Comparison of ENCODE assay signal across 22 cellular contexts in genomic region chr14:102171173-102172020, GRCh38. TPM values are rescaled to one million over a fixed set of nuclear protein-coding genes. Genes with fewer than 3 reads are reported as not detected.
A peak's percentile ranks its signal among the peaks of the same experiment; 100 is the strongest.
DNase-seq lines count a peak whose midpoint lies in the region; ATAC-seq and TF ChIP-seq lines count a peak whose summit lies in the region.
"Had no signal": no experiment of that assay in that cellular context is flagged by ENCODE, and none has a peak within 500 bp of the region (broad histone marks: within the 10 kb centered on the region; RNA-seq: fewer than 3 reads in every experiment).

No MANE protein-coding gene starts in this region.

- no peak for TF ChIP-seq POLR2A in Peyer's patch (IDR thresholded peaks at IDR 0.05)
- TF ChIP-seq POLR2A in lower leg skin (IDR thresholded peaks at IDR 0.05), result no peak

- H3K27ac ChIP-seq in GM23248 (no peak overlapping the region), endodermal cell (ENCODE audit: low read depth, low read length) (no peak overlapping the region), GM23338 (ENCODE audit: low read depth) (no peak overlapping the region), Peyer's patch (no peak overlapping the region)
- H3K27ac ChIP-seq: epithelial cell of prostate, gastroesophageal sphincter, suprapubic skin had no signal

- H3K4me3 Mint-ChIP-seq in endodermal cell (no peak overlapping the region), GM23338 (no peak overlapping the region)
- H3K4me3 Mint-ChIP-seq: naive thymus-derived CD8-positive, alpha-beta T cell had no signal

- H3K4me2 ChIP-seq in GM23248 (ENCODE audit: unreplicated experiment) (no peak overlapping the region), GM23338 (no peak overlapping the region)

- H3K4me1 ChIP-seq in GM23248 (ENCODE audit: insufficient read depth) (no peaks in the 10 kb centered on the region), endodermal cell (ENCODE audit: control insufficient read depth, insufficient read depth, low read length) (no peaks in the 10 kb centered on the region), GM23338 (ENCODE audit: insufficient read depth) (peaks cover 2% of the 10 kb centered on the region; the same call in 1 of the 2 replicates), Peyer's patch (no peaks in the 10 kb centered on the region)

- H3K27me3 Mint-ChIP-seq in endodermal cell (ENCODE audit: insufficient read depth) (no peaks in the 10 kb centered on the region), GM23338 (ENCODE audit: insufficient read depth, low read depth, poor library complexity) (no peaks in the 10 kb centered on the region)
- H3K27me3 Mint-ChIP-seq: naive thymus-derived CD8-positive, alpha-beta T cell; progenitor cell of endocrine pancreas had no signal

- H3K9me2 ChIP-seq in GM23248 (ENCODE audit: insufficient read depth), result no peaks in the 10 kb centered on the region
- no peaks in the 10 kb centered on the region for H3K9me2 ChIP-seq in GM23338 (ENCODE audit: insufficient read depth)

- no peak for ATAC-seq in GM23338
- ATAC-seq: gastroesophageal sphincter; naive thymus-derived CD8-positive, alpha-beta T cell had no signal

- H3K9me3 ChIP-seq in GM23248 (ENCODE audit: low read depth) (no peaks in the 10 kb centered on the region), endodermal cell (ENCODE audit: control insufficient read depth, low read length) (no peaks in the 10 kb centered on the region), Peyer's patch (no peaks in the 10 kb centered on the region)
- H3K9me3 ChIP-seq: gastroesophageal sphincter, suprapubic skin had no signal

- no peak for TF ChIP-seq CTCF in endodermal cell (conservative IDR thresholded peaks at IDR 0.05)
- no peak for TF ChIP-seq CTCF in GM23338 (conservative IDR thresholded peaks at IDR 0.05; ENCODE audit: low read depth in 2 of 2)
- no peak for TF ChIP-seq CTCF in Peyer's patch (IDR thresholded peaks at IDR 0.05)
- no peak for TF ChIP-seq CTCF in lower leg skin (IDR thresholded peaks at IDR 0.05)

- intact Hi-C loops in lower leg skin (cut with DNase I; ENCODE audit: low total_unique reads), result no loop called here

- H3K27me3 ChIP-seq in GM23248 (replicated peaks; ENCODE audit: insufficient read depth), result no peaks in the 10 kb centered on the region
- H3K27me3 ChIP-seq in endodermal cell (ENCODE audit: control insufficient read depth, insufficient read depth, low read length, poor library complexity, severe bottlenecking), result no peaks in the 10 kb centered on the region
- no peaks in the 10 kb centered on the region for H3K27me3 ChIP-seq in GM23338 (ENCODE audit: insufficient read depth)
- no peaks in the 10 kb centered on the region for H3K27me3 ChIP-seq in Peyer's patch
- H3K27me3 ChIP-seq: gastroesophageal sphincter, suprapubic skin had no signal

- H3K27ac Mint-ChIP-seq in endodermal cell (peak overlapping the region; percentile 52), GM23338 (no peak overlapping the region; the same call in 1 of the 2 replicates)
- H3K27ac Mint-ChIP-seq: progenitor cell of endocrine pancreas had no signal

- H3K9ac ChIP-seq in GM23248 (no peak overlapping the region), endodermal cell (ENCODE audit: extremely low read depth, low read length, poor library complexity, severe bottlenecking) (peak overlapping the region; percentile 22)

- H3K9me3 Mint-ChIP-seq in endodermal cell (peaks cover 8% of the 10 kb centered on the region), GM23338 (peaks cover 4% of the 10 kb centered on the region; the same call in 1 of the 3 replicates)
- H3K9me3 Mint-ChIP-seq: naive thymus-derived CD8-positive, alpha-beta T cell had no signal

- peaks cover 28% of the 10 kb centered on the region for H3K36me3 Mint-ChIP-seq in endodermal cell (ENCODE audit: low read depth)
- H3K36me3 Mint-ChIP-seq in GM23338 (ENCODE audit: low read depth), result peaks cover 11% of the 10 kb centered on the region; the same call in 2 of the 3 replicates

- H2AFZ ChIP-seq in GM23248 (no peak overlapping the region), GM23338 (no peak overlapping the region)

- H3K4me1 Mint-ChIP-seq in endodermal cell (peaks cover 18% of the 10 kb centered on the region), GM23338 (peaks cover 9% of the 10 kb centered on the region)

- H3K79me2 ChIP-seq in GM23248 (ENCODE audit: insufficient read depth) (peaks cover 89% of the 10 kb centered on the region), GM23338 (replicated peaks; ENCODE audit: insufficient read depth) (peaks cover 90% of the 10 kb centered on the region)

- DNase-seq in GM23248 (peak; percentile 18), RKO (ENCODE audit: low spot score) (peak; percentile 30), endodermal cell (peak; percentile 33), myocyte (ENCODE audit: low read depth) (peak; percentile 54), GM23338 (ENCODE audit: low spot score) (no peak), Peyer's patch (no peak), lower leg skin (ENCODE audit: low spot score in 2 of 2) (no peak), NCI-H1105 treated with DMSO at 0.1 percent for 48 hours (lab: John Stamatoyannopoulos, UW) (no peak)
- DNase-seq: activated CD4-positive, alpha-beta T cell treated with anti-CD3 and anti-CD28 coated beads, Interleukin-2, amount 50 U/mL, for 4 hours; cortex of kidney; HCEC 1CT; Kasumi-1; naive thymus-derived CD8-positive, alpha-beta T cell; NCI-H1105; NCI-H2107; NCI-H526 treated with DMSO at 0.1 percent for 48 hours; stimulated activated CD8-positive, alpha-beta memory T cell treated with anti-CD3 and anti-CD28 coated beads, Interleukin-4, amount 100 ng/mL, for 48 hours had no signal

- H3K36me3 ChIP-seq in GM23248 (ENCODE audit: low read depth), result no peaks in the 10 kb centered on the region
- H3K36me3 ChIP-seq in endodermal cell (ENCODE audit: control insufficient read depth, insufficient read depth, low read length), result peaks cover 19% of the 10 kb centered on the region
- H3K36me3 ChIP-seq in GM23338 (ENCODE audit: insufficient read depth), result no peaks in the 10 kb centered on the region
- H3K36me3 ChIP-seq in Peyer's patch, result peaks cover 0 to 6% (median 0%) of the 10 kb centered on the region in 3 donors
- H3K36me3 ChIP-seq: suprapubic skin had no signal

- H4K20me1 ChIP-seq in GM23248 (ENCODE audit: insufficient read depth) (peaks cover 10% of the 10 kb centered on the region; the same call in 1 of the 2 replicates), GM23338 (replicated peaks; ENCODE audit: insufficient read depth) (peaks cover 29% of the 10 kb centered on the region)

- WGBS in GM23248 (ENCODE audit: low coverage in 1 of 2, low lambda C conversion rate in 2 of 2, missing lambda C conversion rate in 2 of 2), 2 experiments, result 98% methylated on average over 4 of the region's 4 CpGs
- 90% methylated on average over 3 of the region's 4 CpGs; no CpG with 5 or more reads in 1 of the 2 experiments for WGBS in endodermal cell (ENCODE audit: insufficient coverage in 1 of 2, insufficient read length in 1 of 2), 2 experiments
- 68 to 73% methylated on average over 4 of the region's 4 CpGs for WGBS in lower leg skin, 2 donors

- H3F3A ChIP-seq in GM23248 (ENCODE audit: insufficient read depth) (no peaks in the 10 kb centered on the region), GM23338 (replicated peaks; ENCODE audit: low read depth) (no peaks in the 10 kb centered on the region)

- H3K4me3 ChIP-seq in GM23248 (no peak overlapping the region), endodermal cell (ENCODE audit: low read length) (no peak overlapping the region), GM23338 (no peak overlapping the region), Peyer's patch (no peak overlapping the region), lower leg skin (ENCODE audit: low read depth, poor library complexity, severe bottlenecking) (no peak overlapping the region)
- H3K4me3 ChIP-seq: gastroesophageal sphincter, lung, suprapubic skin had no signal

- in situ Hi-C loops in GM23248 (cut with MboI), result no loop called here

TF ChIP-seq in GM23338, 12 proteins besides CTCF, POLR2A, EP300 and RAD21:
- no peak for TF ChIP-seq EZH2phosphoT487 (IDR thresholded peaks at IDR 0.05; ENCODE audit: unreplicated experiment)
- no peak for TF ChIP-seq NANOG (IDR thresholded peaks at IDR 0.05; ENCODE audit: borderline replicate concordance)

RNA-seq across cellular contexts. Expression of gene WDR20, which starts 31.7 kb away (rescaled TPM):
- total RNA-seq in GM23248 (2014; rRNA removed; shearing (Covaris generic)), result 15.1 and 16.6 TPM in 2 replicates
- polyA plus RNA-seq in GM23248 (2016; fragmentation: Nextera tagmentation; extraction: Ambion mirVana) (24.9 and 26.2 TPM in 2 replicates), GM23338 (2016; fragmentation: Nextera tagmentation; extraction: Ambion mirVana) (17.0 and 17.9 TPM in 2 replicates)
- total RNA-seq in endodermal cell (10 to 100 TPM; 33.8 to 37.6 TPM), myocyte (20.0 and 24.3 TPM in 2 replicates), Peyer's patch (10 to 100 TPM; 27.6 to 36.7 (median 33.6) TPM), lower leg skin (10 to 100 TPM; 33.7 to 50.8 (median 41.3) TPM)
- polyA plus RNA-seq in endodermal cell (2013, experiment 1 of 2), result 18.5 TPM
- polyA plus RNA-seq in endodermal cell (2013, experiment 2 of 2), result 15.9 TPM
- 14.7 TPM for polyA plus RNA-seq in myocyte (2012)
- total RNA-seq in GM23338 (2014; rRNA removed; shearing (Covaris generic)), result 21.0 and 24.6 TPM in 2 replicates

Comparison
In these comparisons a context has a peak if more than half of its experiments do, and no peak if none do; other contexts are left out.
1. DNase-seq: peak in GM23248 (single experiment), RKO (single experiment), endodermal cell (single experiment) and myocyte (single experiment); none in GM23338 (single experiment), Peyer's patch (0 of 3), lower leg skin (0 of 2) and NCI-H1105 treated with DMSO at 0.1 percent for 48 hours (single experiment).